Comparison of ENCODE assay signal across 8 cellular contexts in the genomic region with DNA sequence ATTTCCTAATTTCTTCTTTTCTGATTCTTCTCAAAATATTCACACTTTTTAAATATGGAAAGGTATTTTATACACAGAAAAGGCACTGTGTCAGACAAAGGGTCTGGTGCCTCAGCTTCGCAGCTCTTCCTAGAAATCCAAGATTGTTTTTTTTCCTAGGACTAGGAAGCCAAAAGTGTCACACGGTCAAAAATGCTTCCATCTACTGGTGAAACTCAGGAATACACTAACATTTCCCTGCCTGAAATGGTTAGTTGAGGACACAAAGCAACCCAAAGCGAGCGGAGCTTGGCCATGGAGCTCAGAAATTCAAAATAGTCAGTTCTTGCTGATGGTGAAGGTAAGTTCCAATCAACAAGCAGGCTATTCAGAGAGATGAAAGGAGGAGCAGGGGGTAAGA.
DNase-seq lines count a peak whose midpoint lies in the region; ATAC-seq and TF ChIP-seq lines count a peak whose summit lies in the region.

No MANE protein-coding gene starts in this region.

- H3K36me3 ChIP-seq in adrenal gland (replicated peaks in 1 of 2) (no peaks in the 10 kb centered on the region), vagina (no peaks in the 10 kb centered on the region)
- H3K36me3 ChIP-seq in CD8-positive, alpha-beta T cell (ENCODE audit: insufficient read depth, low read length), result no peaks in the 10 kb centered on the region

- POLR2A ChIA-PET in CD8-positive, alpha-beta T cell (lab: Charles Lee), result no interaction called here

- H3K27ac ChIP-seq in adrenal gland (no peak overlapping the region), vagina (no peak overlapping the region)
- H3K27ac ChIP-seq in CD8-positive, alpha-beta T cell (ENCODE audit: low read depth, low read length), result no peak overlapping the region

- H3K9me3 ChIP-seq in adrenal gland (replicated peaks in 1 of 3) (no peaks in the 10 kb centered on the region), vagina (no peaks in the 10 kb centered on the region)
- H3K9me3 ChIP-seq in CD8-positive, alpha-beta T cell (ENCODE audit: low read length), result no peaks in the 10 kb centered on the region

- H3K4me1 Mint-ChIP-seq in CD8-positive, alpha-beta T cell (ENCODE audit: low read depth), result no peaks in the 10 kb centered on the region

- WGBS in adrenal gland, 4 donors, result 48 to 63% (median 50%) methylated on average over 4 of the region's 4 CpGs

- H3K9me3 Mint-ChIP-seq in CD8-positive, alpha-beta T cell, result no peaks in the 10 kb centered on the region

- H3K4me3 ChIP-seq in adrenal gland, result no peak overlapping the region
- no peak overlapping the region for H3K4me3 ChIP-seq in vagina
- no peak overlapping the region for H3K4me3 ChIP-seq in CD8-positive, alpha-beta T cell (ENCODE audit: low read depth, low read length)

- no peaks in the 10 kb centered on the region for H3K36me3 Mint-ChIP-seq in CD8-positive, alpha-beta T cell

- ATAC-seq in Right ventricle myocardium superior (ENCODE audit: poor library complexity) (peak; percentile 16), HG02798 (IDR thresholded peaks at IDR 0.05; ENCODE audit: poor library complexity, unreplicated experiment) (no peak)
- no peak for ATAC-seq in CD8-positive, alpha-beta T cell

- intact Hi-C loops in Right ventricle myocardium superior (cut with DNase I), result loop anchor here (10.0 kb wide), 1 partner anchor 176 kb away; no protein-coding TSS in a partner anchor
- intact Hi-C loops in cardiac septum (cut with DNase I), result loop anchor here (5.0 kb wide), 1 partner anchor 174 kb away; no protein-coding TSS in a partner anchor
- intact Hi-C loops in adrenal gland (cut with DNase I), result loop anchor here in 1 of 2 donors (5.0 kb wide), 1 partner anchor 169 kb away; no protein-coding TSS in a partner anchor
- intact Hi-C loops in vagina (cut with DNase I), result no loop called here
- intact Hi-C loops in CD8-positive, alpha-beta T cell (cut with DNase I, micrococcal nuclease), result no loop called here

- no peak overlapping the region for H3K27ac Mint-ChIP-seq in CD8-positive, alpha-beta T cell

- DNase-seq in Right ventricle myocardium superior (no peak), cardiac septum (ENCODE audit: low spot score) (no peak), adrenal gland (no peak), iPS-NIHi7 (ENCODE audit: extremely low spot score) (peak; percentile 61), vagina (ENCODE audit: extremely low spot score in 2 of 2) (no peak), GM19238 (ENCODE audit: insufficient read length, low spot score) (no peak)
- DNase-seq in CD8-positive, alpha-beta T cell, result no peak

- TF ChIP-seq POLR2A in adrenal gland (IDR thresholded peaks at IDR 0.05), result no peak
- no peak for TF ChIP-seq POLR2A in vagina (IDR thresholded peaks at IDR 0.05)

- H3K27me3 ChIP-seq in adrenal gland, result no peaks in the 10 kb centered on the region
- no peaks in the 10 kb centered on the region for H3K27me3 ChIP-seq in vagina
- peaks cover 2% of the 10 kb centered on the region for H3K27me3 ChIP-seq in CD8-positive, alpha-beta T cell (ENCODE audit: insufficient read depth, low read length)

- peaks cover 10% of the 10 kb centered on the region for H3K27me3 Mint-ChIP-seq in CD8-positive, alpha-beta T cell (ENCODE audit: low read depth)

- peak; percentile 41 to 54 (median 50) for TF ChIP-seq CTCF in adrenal gland (IDR thresholded peaks at IDR 0.05)
- TF ChIP-seq CTCF in vagina (IDR thresholded peaks at IDR 0.05), result peak in 2 of 3 experiments; percentile 23 to 30
- no peak for TF ChIP-seq CTCF in CD8-positive, alpha-beta T cell (IDR thresholded peaks at IDR 0.05)

- CTCF ChIA-PET in CD8-positive, alpha-beta T cell (lab: Charles Lee), result no interaction called here

- H3K4me1 ChIP-seq in adrenal gland (replicated peaks in 1 of 2) (no peaks in the 10 kb centered on the region), vagina (no peaks in the 10 kb centered on the region)
- H3K4me1 ChIP-seq in CD8-positive, alpha-beta T cell (ENCODE audit: insufficient read depth, low read length), result no peaks in the 10 kb centered on the region

- no peak overlapping the region for H3K4me3 Mint-ChIP-seq in CD8-positive, alpha-beta T cell

Comparison
In these comparisons a context has a peak if more than half of its experiments do, and no peak if none do; other contexts are left out.
1. intact Hi-C loops: an anchor here in Right ventricle myocardium superior (10.0 kb wide) and cardiac septum (5.0 kb wide); none called in vagina and CD8-positive, alpha-beta T cell.